ENCODE assay signal across 8 cellular contexts in the genomic region with DNA sequence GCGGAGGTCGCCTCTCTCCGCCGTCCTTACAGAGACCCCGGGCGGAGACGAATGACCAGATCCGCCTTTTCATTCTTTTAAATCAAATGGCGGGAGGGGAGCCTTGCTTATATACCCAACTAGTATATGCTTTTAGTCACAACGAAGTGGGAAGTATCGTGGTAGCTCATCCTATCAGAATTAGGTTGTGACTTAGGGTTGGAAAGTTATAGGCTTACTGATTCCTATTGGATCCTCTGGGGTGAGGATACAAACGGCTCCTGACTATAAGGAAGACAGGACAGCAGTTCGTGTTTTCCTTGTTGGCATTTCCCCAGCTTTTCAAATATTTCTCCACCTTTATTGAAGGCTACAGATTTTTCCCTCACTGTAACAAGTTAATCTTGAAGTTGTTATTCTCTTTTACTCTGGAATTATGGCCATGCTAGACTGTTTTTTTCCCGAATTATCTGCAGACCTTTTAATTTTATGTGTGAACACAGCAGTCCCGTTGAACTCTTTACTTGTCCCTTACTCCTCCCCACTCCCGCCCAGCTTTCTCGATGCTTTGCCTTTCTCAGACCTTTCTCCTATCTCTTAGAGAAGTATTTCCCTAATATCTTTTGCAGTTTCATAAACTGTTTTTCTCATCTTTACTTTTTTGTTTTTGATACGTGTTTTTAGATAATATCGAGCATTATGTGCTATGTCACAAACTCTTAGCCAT. TPM values are rescaled to one million over a fixed set of nuclear protein-coding genes. Genes with fewer than 3 reads are reported as not detected.
DNase-seq lines count a peak whose midpoint lies in the region; ATAC-seq and TF ChIP-seq lines count a peak whose summit lies in the region.

No MANE protein-coding gene starts in this region.

- no peaks in the 10 kb centered on the region for H3K27me3 Mint-ChIP-seq in CD8-positive, alpha-beta memory T cell
- H3K27me3 Mint-ChIP-seq in neural crest cell (ENCODE audit: low read depth): no peaks in the 10 kb centered on the region

- peaks cover 0 to 3% (median 0%) of the 10 kb centered on the region in 5 donors for H3K9me3 Mint-ChIP-seq in CD8-positive, alpha-beta memory T cell
- no peaks in the 10 kb centered on the region for H3K9me3 Mint-ChIP-seq in neural crest cell

- H3K9me3 ChIP-seq in CD8-positive, alpha-beta memory T cell (ENCODE audit: low read length): no peaks in the 10 kb centered on the region

- H3K27ac Mint-ChIP-seq in CD8-positive, alpha-beta memory T cell: peak overlapping the region; percentile 94 to 100 (median 100)
- H3K27ac Mint-ChIP-seq in neural crest cell (ENCODE audit: unreplicated experiment): peak overlapping the region; percentile 100

- CTCF ChIA-PET in CD8-positive, alpha-beta memory T cell (lab: Charles Lee): interaction anchor here (1.2 kb wide), 1 partner anchor 14 kb away, joined by 3 read pairs; no protein-coding TSS in a partner anchor

- H3K36me3 ChIP-seq in CD8-positive, alpha-beta memory T cell (ENCODE audit: insufficient read depth, low read length): no peaks in the 10 kb centered on the region

- H3K36me3 Mint-ChIP-seq in CD8-positive, alpha-beta memory T cell: peaks cover 5 to 35% (median 5%) of the 10 kb centered on the region in 3 donors
- peaks cover 2% of the 10 kb centered on the region for H3K36me3 Mint-ChIP-seq in neural crest cell (ENCODE audit: low read depth)

- POLR2A ChIA-PET in CD8-positive, alpha-beta memory T cell (lab: Charles Lee): interaction anchor here (1.1 kb wide), 1 partner anchor 17 kb away, joined by 3 read pairs; no protein-coding TSS in a partner anchor

- DNase-seq in CD8-positive, alpha-beta memory T cell: no peak
- peak; percentile 44 for DNase-seq in HPDE6-E6E7 (ENCODE audit: extremely low spot score)
- peak; percentile 66 for DNase-seq in SW480 (ENCODE audit: low spot score)
- DNase-seq in fibroblast of gingiva (ENCODE audit: low read depth): peak; percentile 43
- DNase-seq in neural crest cell (ENCODE audit: low read depth, low spot score): no peak
- DNase-seq in NCI-H2107 (lab: John Stamatoyannopoulos, UW): no peak
- DNase-seq in GDM1 (lab: John Stamatoyannopoulos, UW): no peak

- no peaks in the 10 kb centered on the region for H3K27me3 ChIP-seq in CD8-positive, alpha-beta memory T cell (ENCODE audit: insufficient read depth, low read length, poor library complexity, severe bottlenecking)

- no peak for TF ChIP-seq CTCF in neural crest cell (conservative IDR thresholded peaks at IDR 0.05)

- peak overlapping the region; percentile 90 for H3K4me3 ChIP-seq in CD8-positive, alpha-beta memory T cell (ENCODE audit: low read length)

- H3K4me3 Mint-ChIP-seq in CD8-positive, alpha-beta memory T cell: peak overlapping the region; percentile 89 to 100 (median 100)
- peak overlapping the region; percentile 100 for H3K4me3 Mint-ChIP-seq in neural crest cell

- ATAC-seq in GM19452 (IDR thresholded peaks at IDR 0.05; ENCODE audit: unreplicated experiment): peak; percentile 2

- H3K27ac ChIP-seq in CD8-positive, alpha-beta memory T cell (ENCODE audit: low read depth, low read length): peak overlapping the region; percentile 99

- peaks cover 62 to 84% (median 83%) of the 10 kb centered on the region in 3 donors for H3K4me1 Mint-ChIP-seq in CD8-positive, alpha-beta memory T cell
- H3K4me1 Mint-ChIP-seq in neural crest cell: peaks cover 34% of the 10 kb centered on the region

- H3K4me1 ChIP-seq in CD8-positive, alpha-beta memory T cell (ENCODE audit: insufficient read depth, low read length): peaks cover 41% of the 10 kb centered on the region

RNA-seq across cellular contexts. Expression of a gene that starts 0.6 kb away (rescaled TPM):
- 10 to 100 TPM; 20.4 to 22.4 TPM for total RNA-seq in CD8-positive, alpha-beta memory T cell
- 6.8 TPM for polyA plus RNA-seq in CD8-positive, alpha-beta memory T cell
- 18.4 and 19.8 TPM in 2 replicates for total RNA-seq in neural crest cell

RNA-seq across cellular contexts. Expression of a gene that starts 0.9 kb away (rescaled TPM):
- total RNA-seq in CD8-positive, alpha-beta memory T cell: 10 to 100 TPM; 18.3 to 20.3 TPM
- 14.5 TPM for polyA plus RNA-seq in CD8-positive, alpha-beta memory T cell
- 9.9 and 12.6 TPM in 2 replicates for total RNA-seq in neural crest cell

Comparison
In these comparisons a context has a peak if more than half of its experiments do, and no peak if none do; other contexts are left out.
1. DNase-seq: peak in HPDE6-E6E7 (single experiment), SW480 (single experiment) and fibroblast of gingiva (single experiment); none in CD8-positive, alpha-beta memory T cell (0 of 5), neural crest cell (single experiment), NCI-H2107 (single experiment) and GDM1 (single experiment).